Comparison of ENCODE assay signal across 21 cellular contexts in the genomic region with DNA sequence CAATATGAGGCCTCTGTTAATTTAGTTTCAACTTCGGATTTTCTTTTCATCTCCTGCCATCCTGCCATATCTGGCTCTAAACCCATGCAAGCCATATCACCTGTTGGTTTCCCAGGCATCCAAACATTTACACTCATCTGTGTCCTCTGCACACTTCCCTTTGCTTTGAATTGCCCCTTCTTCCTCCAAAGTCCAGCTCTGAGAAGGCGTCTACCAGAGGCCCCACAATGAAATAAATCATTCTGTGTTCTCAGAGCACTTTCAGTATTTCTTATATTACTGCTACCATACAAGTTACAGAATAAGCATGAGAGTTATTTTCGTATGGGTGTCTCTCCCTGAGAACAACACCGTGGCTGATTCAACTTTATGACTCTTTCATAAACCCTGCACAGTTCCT. TPM values are rescaled to one million over a fixed set of nuclear protein-coding genes. Genes with fewer than 3 reads are reported as not detected.
A peak's percentile ranks its signal among the peaks of the same experiment; 100 is the strongest.
DNase-seq lines count a peak whose midpoint lies in the region; TF ChIP-seq lines count a peak whose summit lies in the region.
"Had no signal": no experiment of that assay in that cellular context is flagged by ENCODE, and none has a peak within 500 bp of the region (broad histone marks: within the 10 kb centered on the region; RNA-seq: fewer than 3 reads in every experiment).

No MANE protein-coding gene starts in this region.

- H3K79me2 ChIP-seq in hepatocyte (no peaks in the 10 kb centered on the region), neural progenitor cell (ENCODE audit: low read depth) (no peaks in the 10 kb centered on the region)

- TF ChIP-seq EP300 in transverse colon (IDR thresholded peaks at IDR 0.05; ENCODE audit: low read depth), result peak; percentile 16

- H3K4me3 ChIP-seq in HEK293 (ENCODE audit: low read depth, low read length) (no peak overlapping the region), hepatocyte (no peak overlapping the region), neural progenitor cell (no peak overlapping the region), transverse colon (no peak overlapping the region)
- H3K4me3 ChIP-seq: BLaER1 treated with 17β-estradiol and CSF1 and Interleukin-3, amounts not matched to agents 10 nM and 100 nM; GM12878; GM23338 had no signal

- H3K9me2 ChIP-seq in hepatocyte (replicated peaks; ENCODE audit: insufficient read depth), result no peaks in the 10 kb centered on the region

- peak; percentile 44 for DNase-seq in hepatocyte (ENCODE audit: low spot score)
- no peak for DNase-seq in neural progenitor cell (ENCODE audit: low spot score)
- peak; percentile 50 for DNase-seq in transverse colon
- DNase-seq in T-helper 2 cell treated with Interferon-gamma antibody and Interleukin-4, amounts not matched to agents 5 μg/mL and 100 μg/mL, for 36 hours (ENCODE audit: low spot score), result no peak
- DNase-seq in GM19238 (ENCODE audit: insufficient read length, low spot score), result no peak
- no peak for DNase-seq in activated CD4-positive, alpha-beta T cell treated with anti-CD3 and anti-CD28 coated beads for 1 hour
- DNase-seq in NCI-H524 treated with DMSO at 0.1 percent for 48 hours (lab: John Stamatoyannopoulos, UW), result no peak
- DNase-seq: 8988T; CD8-positive, alpha-beta T cell; DMS 273 treated with DMSO at 0.1 percent for 48 hours; DMS53; DND-41; EL; HCEC 1CT; HFFc6 had no signal

- TF ChIP-seq CTCF in HEK293 (tag by site-specific recombination; IDR thresholded peaks at IDR 0.05) (no peak), hepatocyte (IDR thresholded peaks at IDR 0.05; ENCODE audit: poor library complexity) (no peak), neural progenitor cell (IDR thresholded peaks at IDR 0.05) (no peak), transverse colon (IDR thresholded peaks at IDR 0.05) (no peak)

- H3K27me3 Mint-ChIP-seq in neural progenitor cell (ENCODE audit: insufficient read depth, low read depth), result peaks cover 4% of the 10 kb centered on the region
- H3K27me3 Mint-ChIP-seq in T-helper 2 cell treated with Interferon-gamma antibody and Interleukin-4, amounts not matched to agents 5 μg/mL and 100 μg/mL, for 36 hours (ENCODE audit: low read depth), result peaks cover 18% of the 10 kb centered on the region

- H3K9me3 ChIP-seq in HEK293 (ENCODE audit: control insufficient read depth, insufficient read depth, low read depth, low read length), result no peaks in the 10 kb centered on the region
- no peaks in the 10 kb centered on the region for H3K9me3 ChIP-seq in hepatocyte (ENCODE audit: low read depth)
- no peaks in the 10 kb centered on the region for H3K9me3 ChIP-seq in neural progenitor cell (ENCODE audit: low read depth)
- H3K9me3 ChIP-seq in transverse colon, result no peaks in the 10 kb centered on the region

- no peak overlapping the region for H3K9ac ChIP-seq in neural progenitor cell
- H3K9ac ChIP-seq: BLaER1 treated with 17β-estradiol and CSF1 and Interleukin-3, amounts not matched to agents 10 nM and 100 nM had no signal

- CTCF ChIA-PET in HEK293 (lab: Yijun Ruan, JAX), result interaction anchor here (0.7 to 1.4 kb wide), 4 partner anchors 8 to 114 kb away, joined by 3 to 4 read pairs (median 4); no protein-coding TSS in a partner anchor

- H3K4me3 Mint-ChIP-seq in neural progenitor cell, result no peak overlapping the region
- no peak overlapping the region for H3K4me3 Mint-ChIP-seq in T-helper 2 cell treated with Interferon-gamma antibody and Interleukin-4, amounts not matched to agents 5 μg/mL and 100 μg/mL, for 36 hours
- H3K4me3 Mint-ChIP-seq: B cell; CD8-positive, alpha-beta T cell; GM23338; HFFc6 had no signal

- TF ChIP-seq POLR2A in transverse colon (IDR thresholded peaks at IDR 0.05), result peak; percentile 51

- H3K4me2 ChIP-seq in hepatocyte, result no peak overlapping the region
- H3K4me2 ChIP-seq in neural progenitor cell, result no peak overlapping the region
- H3K4me2 ChIP-seq: BLaER1 treated with 17β-estradiol and CSF1 and Interleukin-3, amounts not matched to agents 10 nM and 100 nM; GM23338 had no signal

- H3K36me3 Mint-ChIP-seq in neural progenitor cell, result no peaks in the 10 kb centered on the region
- H3K36me3 Mint-ChIP-seq in T-helper 2 cell treated with Interferon-gamma antibody and Interleukin-4, amounts not matched to agents 5 μg/mL and 100 μg/mL, for 36 hours (ENCODE audit: low read depth), result no peaks in the 10 kb centered on the region
- H3K36me3 Mint-ChIP-seq: CD8-positive, alpha-beta T cell had no signal

- H3K4me1 ChIP-seq in HEK293 (ENCODE audit: control insufficient read depth, insufficient read depth, low read length) (no peaks in the 10 kb centered on the region), hepatocyte (ENCODE audit: insufficient read depth) (peaks cover 24% of the 10 kb centered on the region), neural progenitor cell (no peaks in the 10 kb centered on the region), transverse colon (peaks cover 4 to 58% (median 28%) of the 10 kb centered on the region in 4 donors)

- no peaks in the 10 kb centered on the region for H3K27me3 ChIP-seq in hepatocyte
- no peaks in the 10 kb centered on the region for H3K27me3 ChIP-seq in neural progenitor cell
- H3K27me3 ChIP-seq in transverse colon, result no peaks in the 10 kb centered on the region
- H3K27me3 ChIP-seq: BLaER1 treated with 17β-estradiol and CSF1 and Interleukin-3, amounts not matched to agents 10 nM and 100 nM had no signal

- WGBS in hepatocyte (ENCODE audit: low lambda C conversion rate, missing lambda C conversion rate), result 63% methylated on average over 4 of the region's 4 CpGs
- 31 to 33% methylated on average over 4 of the region's 4 CpGs for WGBS in transverse colon (ENCODE audit: low coverage in 1 of 2), 2 donors

- in situ Hi-C loops in transverse colon (cut with MboI; ENCODE audit: low pct_ligation_motif_present in 1 of 4, low pct_unique_long_range_greater_than_20kb in 1 of 4, low sequenced_read_pairs in 3 of 4), result no loop called here

- H4K20me1 ChIP-seq in hepatocyte (ENCODE audit: insufficient read depth, poor library complexity, severe bottlenecking) (no peaks in the 10 kb centered on the region), neural progenitor cell (ENCODE audit: low read depth) (no peaks in the 10 kb centered on the region)
- H4K20me1 ChIP-seq: BLaER1 treated with 17β-estradiol and CSF1 and Interleukin-3, amounts not matched to agents 10 nM and 100 nM had no signal

- no peak overlapping the region for H3K27ac ChIP-seq in HEK293 (ENCODE audit: extremely low read depth, low read depth, low read length)
- peak overlapping the region; percentile 81 for H3K27ac ChIP-seq in hepatocyte
- no peak overlapping the region for H3K27ac ChIP-seq in neural progenitor cell
- H3K27ac ChIP-seq in transverse colon, result peak overlapping the region; percentile 61 to 83 (median 80)
- H3K27ac ChIP-seq: BLaER1 treated with 17β-estradiol and CSF1 and Interleukin-3, amounts not matched to agents 10 nM and 100 nM; HL-60 had no signal

- intact Hi-C loops in transverse colon (cut with DNase I; ENCODE audit: low total_unique reads), result no loop called here

- H3K27ac Mint-ChIP-seq in neural progenitor cell, result peak overlapping the region; percentile 5
- H3K27ac Mint-ChIP-seq in T-helper 2 cell treated with Interferon-gamma antibody and Interleukin-4, amounts not matched to agents 5 μg/mL and 100 μg/mL, for 36 hours, result no peak overlapping the region
- H3K27ac Mint-ChIP-seq: B cell; CD8-positive, alpha-beta T cell; GM23338; HFFc6 had no signal

- POLR2A ChIA-PET in HEK293 (lab: Yijun Ruan, JAX), result no interaction called here

- H3K4me1 Mint-ChIP-seq in neural progenitor cell, result no peaks in the 10 kb centered on the region
- peaks cover 4% of the 10 kb centered on the region for H3K4me1 Mint-ChIP-seq in T-helper 2 cell treated with Interferon-gamma antibody and Interleukin-4, amounts not matched to agents 5 μg/mL and 100 μg/mL, for 36 hours (ENCODE audit: low read depth)
- H3K4me1 Mint-ChIP-seq: B cell had no signal

- peaks cover 2% of the 10 kb centered on the region for H3K9me3 Mint-ChIP-seq in neural progenitor cell
- H3K9me3 Mint-ChIP-seq in T-helper 2 cell treated with Interferon-gamma antibody and Interleukin-4, amounts not matched to agents 5 μg/mL and 100 μg/mL, for 36 hours, result no peaks in the 10 kb centered on the region
- H3K9me3 Mint-ChIP-seq: CD8-positive, alpha-beta T cell had no signal

- no peaks in the 10 kb centered on the region for H3F3A ChIP-seq in neural progenitor cell (ENCODE audit: low read depth)

- no peaks in the 10 kb centered on the region for H3K36me3 ChIP-seq in HEK293 (ENCODE audit: control insufficient read depth in 2 of 2, insufficient read depth in 1 of 2, low read length in 2 of 2)
- no peaks in the 10 kb centered on the region for H3K36me3 ChIP-seq in hepatocyte (replicated peaks; ENCODE audit: insufficient read depth, low read depth)
- no peaks in the 10 kb centered on the region for H3K36me3 ChIP-seq in neural progenitor cell
- no peaks in the 10 kb centered on the region for H3K36me3 ChIP-seq in transverse colon
- H3K36me3 ChIP-seq: BLaER1 treated with 17β-estradiol and CSF1 and Interleukin-3, amounts not matched to agents 10 nM and 100 nM had no signal

- H2AFZ ChIP-seq in hepatocyte (no peak overlapping the region), neural progenitor cell (replicated peaks) (no peak overlapping the region)
- H2AFZ ChIP-seq: GM23338 had no signal

TF ChIP-seq in HEK293, 187 proteins besides CTCF, POLR2A, EP300 and RAD21 (continues in another document):
- TF ChIP-seq, protein P1, sequence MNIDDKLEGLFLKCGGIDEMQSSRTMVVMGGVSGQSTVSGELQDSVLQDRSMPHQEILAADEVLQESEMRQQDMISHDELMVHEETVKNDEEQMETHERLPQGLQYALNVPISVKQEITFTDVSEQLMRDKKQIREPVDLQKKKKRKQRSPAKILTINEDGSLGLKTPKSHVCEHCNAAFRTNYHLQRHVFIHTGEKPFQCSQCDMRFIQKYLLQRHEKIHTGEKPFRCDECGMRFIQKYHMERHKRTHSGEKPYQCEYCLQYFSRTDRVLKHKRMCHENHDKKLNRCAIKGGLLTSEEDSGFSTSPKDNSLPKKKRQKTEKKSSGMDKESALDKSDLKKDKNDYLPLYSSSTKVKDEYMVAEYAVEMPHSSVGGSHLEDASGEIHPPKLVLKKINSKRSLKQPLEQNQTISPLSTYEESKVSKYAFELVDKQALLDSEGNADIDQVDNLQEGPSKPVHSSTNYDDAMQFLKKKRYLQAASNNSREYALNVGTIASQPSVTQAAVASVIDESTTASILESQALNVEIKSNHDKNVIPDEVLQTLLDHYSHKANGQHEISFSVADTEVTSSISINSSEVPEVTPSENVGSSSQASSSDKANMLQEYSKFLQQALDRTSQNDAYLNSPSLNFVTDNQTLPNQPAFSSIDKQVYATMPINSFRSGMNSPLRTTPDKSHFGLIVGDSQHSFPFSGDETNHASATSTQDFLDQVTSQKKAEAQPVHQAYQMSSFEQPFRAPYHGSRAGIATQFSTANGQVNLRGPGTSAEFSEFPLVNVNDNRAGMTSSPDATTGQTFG (tag by site-specific recombination; IDR thresholded peaks at IDR 0.05; ENCODE audit: borderline replicate concordance), result no peak
- TF ChIP-seq SCRT1 (tag by site-specific recombination; IDR thresholded peaks at IDR 0.05; ENCODE audit: borderline replicate concordance) (0 out of 2 replicates have a peak, but pooled peaks have one; percentile 29), ZNF555 (tag by site-specific recombination; conservative IDR thresholded peaks at IDR 0.05) (no peak), SCRT2 (tag by site-specific recombination; IDR thresholded peaks at IDR 0.05) (peak; percentile 51)

RNA-seq across cellular contexts. Expression of gene ABHD17C, which starts 12.9 kb away (rescaled TPM):
- 19.3 and 21.9 TPM in 2 replicates for total RNA-seq in hepatocyte
- polyA plus RNA-seq in hepatocyte, result 22.5 and 32.4 TPM in 2 replicates
- total RNA-seq in neural progenitor cell (ENCODE audit: low replicate concordance), result 6.6 and 9.3 TPM in 2 replicates
- total RNA-seq in transverse colon, result 10 to 100 TPM; 41.0 to 96.0 (median 72.5) TPM

Comparison
In these comparisons a context has a peak if more than half of its experiments do, and no peak if none do; other contexts are left out.
1. H3K27ac ChIP-seq: peak in hepatocyte (single experiment) and transverse colon (4 of 4); none in HEK293 (single experiment) and neural progenitor cell (single experiment).
2. DNase-seq: peak in hepatocyte (single experiment) and transverse colon (single experiment); none in neural progenitor cell (single experiment), T-helper 2 cell treated with Interferon-gamma antibody and Interleukin-4, amounts not matched to agents 5 μg/mL and 100 μg/mL, for 36 hours (single experiment), GM19238 (single experiment), activated CD4-positive, alpha-beta T cell treated with anti-CD3 and anti-CD28 coated beads for 1 hour (single experiment) and NCI-H524 treated with DMSO at 0.1 percent for 48 hours (single experiment).